In the genomic region with DNA sequence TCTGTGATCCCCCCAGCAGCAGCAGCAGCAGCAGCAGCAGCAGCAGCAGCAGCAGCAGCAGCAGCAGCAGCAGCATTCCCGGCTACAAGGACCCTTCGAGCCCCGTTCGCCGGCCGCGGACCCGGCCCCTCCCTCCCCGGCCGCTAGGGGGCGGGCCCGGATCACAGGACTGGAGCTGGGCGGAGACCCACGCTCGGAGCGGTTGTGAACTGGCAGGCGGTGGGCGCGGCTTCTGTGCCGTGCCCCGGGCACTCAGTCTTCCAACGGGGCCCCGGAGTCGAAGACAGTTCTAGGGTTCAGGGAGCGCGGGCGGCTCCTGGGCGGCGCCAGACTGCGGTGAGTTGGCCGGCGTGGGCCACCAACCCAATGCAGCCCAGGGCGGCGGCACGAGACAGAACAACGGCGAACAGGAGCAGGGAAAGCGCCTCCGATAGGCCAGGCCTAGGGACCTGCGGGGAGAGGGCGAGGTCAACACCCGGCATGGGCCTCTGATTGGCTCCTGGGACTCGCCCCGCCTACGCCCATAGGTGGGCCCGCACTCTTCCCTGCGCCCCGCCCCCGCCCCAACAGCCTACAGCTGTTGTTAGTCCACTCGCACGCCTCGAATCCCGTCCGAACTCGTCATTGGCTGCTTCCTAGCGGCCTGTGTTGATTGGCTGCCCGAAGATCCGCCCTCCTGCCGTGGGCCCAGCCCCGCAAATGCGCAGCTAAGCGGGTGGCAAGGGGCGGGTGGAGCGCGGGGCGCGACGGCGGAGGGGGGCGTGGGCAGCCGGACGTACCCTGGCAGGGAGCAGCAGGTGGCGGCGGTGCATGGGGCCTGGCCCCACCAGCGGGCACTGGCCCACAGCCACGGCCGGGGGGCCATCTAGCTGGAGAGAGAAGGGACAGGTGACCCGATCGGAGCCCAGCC, we compare ENCODE assay signal across 1 cellular context.
TF ChIP-seq lines count a peak whose summit lies in the region.

No MANE protein-coding gene starts in this region.

TF ChIP-seq in HEK293, 187 proteins besides CTCF, POLR2A, EP300 and RAD21 (continued from another document):
- TF ChIP-seq, protein P1, sequence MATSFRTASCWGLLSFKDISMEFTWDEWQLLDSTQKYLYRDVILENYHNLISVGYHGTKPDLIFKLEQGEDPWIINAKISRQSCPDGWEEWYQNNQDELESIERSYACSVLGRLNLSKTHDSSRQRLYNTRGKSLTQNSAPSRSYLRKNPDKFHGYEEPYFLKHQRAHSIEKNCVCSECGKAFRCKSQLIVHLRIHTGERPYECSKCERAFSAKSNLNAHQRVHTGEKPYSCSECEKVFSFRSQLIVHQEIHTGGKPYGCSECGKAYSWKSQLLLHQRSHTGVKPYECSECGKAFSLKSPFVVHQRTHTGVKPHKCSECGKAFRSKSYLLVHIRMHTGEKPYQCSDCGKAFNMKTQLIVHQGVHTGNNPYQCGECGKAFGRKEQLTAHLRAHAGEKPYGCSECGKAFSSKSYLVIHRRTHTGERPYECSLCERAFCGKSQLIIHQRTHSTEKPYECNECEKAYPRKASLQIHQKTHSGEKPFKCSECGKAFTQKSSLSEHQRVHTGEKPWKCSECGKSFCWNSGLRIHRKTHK (tag by site-specific recombination; IDR thresholded peaks at IDR 0.05) = no peak
- TF ChIP-seq KLF9 (tag by site-specific recombination; IDR thresholded peaks at IDR 0.05; ENCODE audit: low read depth) (peak; percentile 89), EGR2 (tag by site-specific recombination; IDR thresholded peaks at IDR 0.05; ENCODE audit: low read depth) (peak; percentile 97), ZNF175 (tag by site-specific recombination; IDR thresholded peaks at IDR 0.05) (no peak), TRIM28 (IDR thresholded peaks at IDR 0.05; ENCODE audit: borderline replicate concordance, low read length) (no peak), ZNF155 (tag by site-specific recombination; IDR thresholded peaks at IDR 0.05) (no peak), ZNF146 (tag by site-specific recombination; IDR thresholded peaks at IDR 0.05) (no peak), ZNF610 (tag by site-specific recombination; IDR thresholded peaks at IDR 0.05; ENCODE audit: borderline replicate concordance) (peak; percentile 70; the same call in 1 of the 2 replicates), ZNF16 (tag by site-specific recombination; IDR thresholded peaks at IDR 0.05; ENCODE audit: low read depth) (no peak), ZNF660 (tag by site-specific recombination; IDR thresholded peaks at IDR 0.05) (0 out of 2 replicates have a peak, but pooled peaks have one; percentile 55), BCL11A (tag by site-specific recombination; IDR thresholded peaks at IDR 0.05; ENCODE audit: low read depth) (no peak), ZNF121 (tag by site-specific recombination; IDR thresholded peaks at IDR 0.05) (no peak), ZBTB17 (tag by site-specific recombination; IDR thresholded peaks at IDR 0.05) (peak; percentile 70; the same call in 1 of the 2 replicates), ZXDB (tag by site-specific recombination; IDR thresholded peaks at IDR 0.05) (peak; percentile 73), KLF7 (tag by site-specific recombination; IDR thresholded peaks at IDR 0.05; ENCODE audit: borderline replicate concordance) (no peak; the same call in 1 of the 2 replicates), ZNF2 (tag by site-specific recombination; IDR thresholded peaks at IDR 0.05) (0 out of 2 replicates have a peak, but pooled peaks have one; percentile 41), OSR2 (tag by site-specific recombination; IDR thresholded peaks at IDR 0.05) (peak; percentile 32; the same call in 1 of the 2 replicates), ZBTB20 (tag by site-specific recombination; IDR thresholded peaks at IDR 0.05) (peak; percentile 100), ZBTB48 (tag by site-specific recombination; IDR thresholded peaks at IDR 0.05) (peak; percentile 87)
- TF ChIP-seq, protein P2, sequence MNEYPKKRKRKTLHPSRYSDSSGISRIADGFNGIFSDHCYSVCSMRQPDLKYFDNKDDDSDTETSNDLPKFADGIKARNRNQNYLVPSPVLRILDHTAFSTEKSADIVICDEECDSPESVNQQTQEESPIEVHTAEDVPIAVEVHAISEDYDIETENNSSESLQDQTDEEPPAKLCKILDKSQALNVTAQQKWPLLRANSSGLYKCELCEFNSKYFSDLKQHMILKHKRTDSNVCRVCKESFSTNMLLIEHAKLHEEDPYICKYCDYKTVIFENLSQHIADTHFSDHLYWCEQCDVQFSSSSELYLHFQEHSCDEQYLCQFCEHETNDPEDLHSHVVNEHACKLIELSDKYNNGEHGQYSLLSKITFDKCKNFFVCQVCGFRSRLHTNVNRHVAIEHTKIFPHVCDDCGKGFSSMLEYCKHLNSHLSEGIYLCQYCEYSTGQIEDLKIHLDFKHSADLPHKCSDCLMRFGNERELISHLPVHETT (tag by site-specific recombination; IDR thresholded peaks at IDR 0.05) = no peak
- TF ChIP-seq, protein P3, sequence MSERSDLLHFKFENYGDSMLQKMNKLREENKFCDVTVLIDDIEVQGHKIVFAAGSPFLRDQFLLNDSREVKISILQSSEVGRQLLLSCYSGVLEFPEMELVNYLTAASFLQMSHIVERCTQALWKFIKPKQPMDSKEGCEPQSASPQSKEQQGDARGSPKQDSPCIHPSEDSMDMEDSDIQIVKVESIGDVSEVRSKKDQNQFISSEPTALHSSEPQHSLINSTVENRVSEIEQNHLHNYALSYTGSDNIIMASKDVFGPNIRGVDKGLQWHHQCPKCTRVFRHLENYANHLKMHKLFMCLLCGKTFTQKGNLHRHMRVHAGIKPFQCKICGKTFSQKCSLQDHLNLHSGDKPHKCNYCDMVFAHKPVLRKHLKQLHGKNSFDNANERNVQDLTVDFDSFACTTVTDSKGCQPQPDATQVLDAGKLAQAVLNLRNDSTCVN (tag by site-specific recombination; optimal IDR thresholded peaks at IDR 0.05) = peak; percentile 74
- TF ChIP-seq, protein P4, sequence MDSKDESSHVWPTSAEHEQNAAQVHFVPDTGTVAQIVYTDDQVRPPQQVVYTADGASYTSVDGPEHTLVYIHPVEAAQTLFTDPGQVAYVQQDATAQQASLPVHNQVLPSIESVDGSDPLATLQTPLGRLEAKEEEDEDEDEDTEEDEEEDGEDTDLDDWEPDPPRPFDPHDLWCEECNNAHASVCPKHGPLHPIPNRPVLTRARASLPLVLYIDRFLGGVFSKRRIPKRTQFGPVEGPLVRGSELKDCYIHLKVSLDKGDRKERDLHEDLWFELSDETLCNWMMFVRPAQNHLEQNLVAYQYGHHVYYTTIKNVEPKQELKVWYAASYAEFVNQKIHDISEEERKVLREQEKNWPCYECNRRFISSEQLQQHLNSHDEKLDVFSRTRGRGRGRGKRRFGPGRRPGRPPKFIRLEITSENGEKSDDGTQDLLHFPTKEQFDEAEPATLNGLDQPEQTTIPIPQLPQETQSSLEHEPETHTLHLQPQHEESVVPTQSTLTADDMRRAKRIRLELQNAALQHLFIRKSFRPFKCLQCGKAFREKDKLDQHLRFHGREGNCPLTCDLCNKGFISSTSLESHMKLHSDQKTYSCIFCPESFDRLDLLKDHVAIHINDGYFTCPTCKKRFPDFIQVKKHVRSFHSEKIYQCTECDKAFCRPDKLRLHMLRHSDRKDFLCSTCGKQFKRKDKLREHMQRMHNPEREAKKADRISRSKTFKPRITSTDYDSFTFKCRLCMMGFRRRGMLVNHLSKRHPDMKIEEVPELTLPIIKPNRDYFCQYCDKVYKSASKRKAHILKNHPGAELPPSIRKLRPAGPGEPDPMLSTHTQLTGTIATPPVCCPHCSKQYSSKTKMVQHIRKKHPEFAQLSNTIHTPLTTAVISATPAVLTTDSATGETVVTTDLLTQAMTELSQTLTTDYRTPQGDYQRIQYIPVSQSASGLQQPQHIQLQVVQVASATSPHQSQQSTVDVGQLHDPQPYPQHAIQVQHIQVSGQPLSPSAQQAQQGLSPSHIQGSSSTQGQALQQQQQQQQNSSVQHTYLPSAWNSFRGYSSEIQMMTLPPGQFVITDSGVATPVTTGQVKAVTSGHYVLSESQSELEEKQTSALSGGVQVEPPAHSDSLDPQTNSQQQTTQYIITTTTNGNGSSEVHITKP (tag by site-specific recombination; IDR thresholded peaks at IDR 0.05) = no peak
